ENCODE assay signal across 8 cellular contexts in the genomic region with DNA sequence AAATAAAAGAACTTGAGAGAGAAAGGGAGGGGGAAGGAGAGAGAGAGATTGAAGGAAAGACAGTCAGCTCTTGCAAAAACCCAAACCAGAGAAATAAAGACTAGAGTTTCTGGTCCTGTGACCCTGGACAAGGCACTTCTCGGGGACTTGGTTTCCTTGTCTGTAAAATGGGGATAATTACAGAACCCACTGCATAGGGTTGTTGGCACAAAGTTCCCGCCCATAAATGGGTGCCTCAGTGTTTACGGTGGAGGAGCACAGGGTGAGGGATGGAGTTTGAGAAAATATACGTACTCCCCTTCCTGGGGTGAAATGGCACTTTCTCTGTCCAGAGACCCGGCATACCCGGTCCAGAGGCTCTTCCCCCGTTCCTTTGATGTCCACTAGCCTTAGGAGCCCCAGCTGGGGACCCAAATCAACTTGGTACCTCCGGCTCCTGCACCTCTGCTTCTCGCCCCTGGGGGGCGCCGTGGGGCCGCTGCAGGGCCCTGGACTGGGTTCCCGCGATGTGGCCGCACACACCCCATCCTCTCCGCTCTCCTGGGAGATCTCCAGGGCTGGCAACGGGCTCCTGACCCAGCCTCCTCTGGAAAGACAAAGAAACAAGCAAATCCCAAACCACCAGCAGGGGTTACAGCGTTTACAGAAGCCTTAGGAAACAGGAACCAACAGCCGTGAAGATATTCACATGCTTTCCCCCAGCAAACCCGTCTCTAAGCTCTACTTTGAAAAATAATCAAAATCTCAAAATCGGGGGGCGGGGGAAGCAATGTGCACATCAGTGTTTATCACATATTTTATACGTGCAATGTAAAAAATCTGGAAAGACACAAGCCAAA. TPM values are rescaled to one million over a fixed set of nuclear protein-coding genes. Genes with fewer than 3 reads are reported as not detected.
A peak's percentile ranks its signal among the peaks of the same experiment; 100 is the strongest.
DNase-seq lines count a peak whose midpoint lies in the region; ATAC-seq and TF ChIP-seq lines count a peak whose summit lies in the region.

No MANE protein-coding gene starts in this region.

- no peak overlapping the region for H3K27ac Mint-ChIP-seq in activated naive CD8-positive, alpha-beta T cell treated with anti-CD3 and anti-CD28 coated beads, Interleukin-2, amount 50 U/mL, for 24 hours

- H3K4me3 ChIP-seq in heart left ventricle (peak overlapping the region in 5 of 12 donors; percentile 3 to 38 (median 30)), retinal pigment epithelial cell (ENCODE audit: low read length) (no peak overlapping the region)

- H3K36me3 ChIP-seq in heart left ventricle = no peaks in the 10 kb centered on the region

- DNase-seq in EL = peak; percentile 83
- DNase-seq in MV-4-11 (lab: John Stamatoyannopoulos, UW) = peak; percentile 38
- peak; percentile 71 for DNase-seq in SW480 (ENCODE audit: low spot score)
- peak; percentile 74 for DNase-seq in activated naive CD8-positive, alpha-beta T cell treated with anti-CD3 and anti-CD28 coated beads, Interleukin-2, amount 50 U/mL, for 24 hours
- DNase-seq in heart left ventricle = peak; percentile 75 to 86 (median 78)
- DNase-seq in retinal pigment epithelial cell (ENCODE audit: low read depth) = peak; percentile 52

- no peaks in the 10 kb centered on the region for H3K36me3 Mint-ChIP-seq in activated naive CD8-positive, alpha-beta T cell treated with anti-CD3 and anti-CD28 coated beads, Interleukin-2, amount 50 U/mL, for 24 hours (ENCODE audit: low read depth)

- 19 to 25% (median 20%) methylated on average over 19 to 23 of the region's 23 CpGs for WGBS in heart left ventricle, 4 donors

- no peaks in the 10 kb centered on the region for H3K9me3 ChIP-seq in heart left ventricle

- peak; percentile 90 for ATAC-seq in activated naive CD8-positive, alpha-beta T cell treated with anti-CD3 and anti-CD28 coated beads, Interleukin-2, amount 50 U/mL, for 24 hours
- ATAC-seq in heart left ventricle = peak; percentile 78 to 95 (median 89)
- no peak for ATAC-seq in GM19395 (IDR thresholded peaks at IDR 0.05; ENCODE audit: unreplicated experiment)
- ATAC-seq in GM21717 (IDR thresholded peaks at IDR 0.05; ENCODE audit: unreplicated experiment) = no peak

- peaks cover 2% of the 10 kb centered on the region for H3K4me1 Mint-ChIP-seq in activated naive CD8-positive, alpha-beta T cell treated with anti-CD3 and anti-CD28 coated beads, Interleukin-2, amount 50 U/mL, for 24 hours

- TF ChIP-seq POLR2A in heart left ventricle (IDR thresholded peaks at IDR 0.05) = no peak

- H3K9me3 Mint-ChIP-seq in activated naive CD8-positive, alpha-beta T cell treated with anti-CD3 and anti-CD28 coated beads, Interleukin-2, amount 50 U/mL, for 24 hours = no peaks in the 10 kb centered on the region

- TF ChIP-seq CTCF in heart left ventricle (IDR thresholded peaks at IDR 0.05) (peak; percentile 85 to 96 (median 92)), retinal pigment epithelial cell (conservative IDR thresholded peaks at IDR 0.05; ENCODE audit: low read depth, low read length) (peak; percentile 97)

- H3K27me3 Mint-ChIP-seq in activated naive CD8-positive, alpha-beta T cell treated with anti-CD3 and anti-CD28 coated beads, Interleukin-2, amount 50 U/mL, for 24 hours = peaks cover 13% of the 10 kb centered on the region

- H3K4me1 ChIP-seq in heart left ventricle = peaks cover 0 to 18% (median 6%) of the 10 kb centered on the region in 12 donors

- peak overlapping the region in 5 of 12 donors; percentile 31 to 52 (median 42) for H3K27ac ChIP-seq in heart left ventricle

- intact Hi-C loops in heart left ventricle (cut with DNase I) = loop anchor here in 4 of 10 donors (1.0 to 10.0 kb wide), 4 partner anchors 57 to 84 kb away; partner anchors contain the start of gene ASB6 (in 3 of the 4)

- H3K4me3 Mint-ChIP-seq in activated naive CD8-positive, alpha-beta T cell treated with anti-CD3 and anti-CD28 coated beads, Interleukin-2, amount 50 U/mL, for 24 hours = no peak overlapping the region

- peaks cover 0 to 11% (median 0%) of the 10 kb centered on the region in 9 donors for H3K27me3 ChIP-seq in heart left ventricle

RNA-seq across cellular contexts. Expression of gene PTGES, which starts 26.3 kb away (rescaled TPM):
- total RNA-seq in heart left ventricle = 1 to 10 TPM in 4 of 9 donors, under 1 TPM in 5; 0.30 to 3.0 (median 0.83) TPM
- polyA plus RNA-seq in heart left ventricle = 1 to 10 TPM; 1.5 to 2.7 TPM

Comparison
In these comparisons a context has a peak if more than half of its experiments do, and no peak if none do; other contexts are left out.
1. ATAC-seq: peak in activated naive CD8-positive, alpha-beta T cell treated with anti-CD3 and anti-CD28 coated beads, Interleukin-2, amount 50 U/mL, for 24 hours (single experiment) and heart left ventricle (4 of 4); none in GM19395 (single experiment) and GM21717 (single experiment).
2. Peak in every context shown above with its lines, with median percentiles within 50 percentile points of each other: DNase-seq.